Comparison of ENCODE assay signal across 8 cellular contexts in genomic region chr22:35629406-35630234, GRCh38. TPM values are rescaled to one million over a fixed set of nuclear protein-coding genes. Genes with fewer than 3 reads are reported as not detected.
DNase-seq lines count a peak whose midpoint lies in the region; ATAC-seq lines count a peak whose summit lies in the region.

No MANE protein-coding gene starts in this region.

- DNase-seq in AG08396 (ENCODE audit: low spot score) (peak; percentile 92), HS-27A (ENCODE audit: low read depth) (peak; percentile 95), posterior vena cava (ENCODE audit: low spot score) (peak; percentile 94), DMS153 (lab: John Stamatoyannopoulos, UW) (no peak)
- DNase-seq in activated CD4-positive, alpha-beta T cell treated with anti-CD3 and anti-CD28 coated beads, Interleukin-2, amount 50 U/mL, for 48 hours, result peak; percentile 67 to 74
- DNase-seq in effector CD4-positive, alpha-beta T cell, result no peak

- ATAC-seq in esophagus mucosa, result peak; percentile 48
- no peak for ATAC-seq in HG02588 (IDR thresholded peaks at IDR 0.05; ENCODE audit: unreplicated experiment)

- intact Hi-C loops in posterior vena cava (cut with DNase I), result loop anchor here in 1 of 2 donors (5.0 to 10.0 kb wide), 2 partner anchors 215 to 293 kb away; no protein-coding TSS in a partner anchor

RNA-seq across cellular contexts. Expression of gene MB, which starts 12.5 kb away (rescaled TPM):
- total RNA-seq in esophagus mucosa (7.7 TPM), posterior vena cava (1 to 10 TPM in 1 of 2 donors, not detected in 1; 2.3 TPM)

RNA-seq across cellular contexts. Expression of gene APOL6, which starts 18.6 kb away (rescaled TPM):
- total RNA-seq in esophagus mucosa (8.1 TPM), posterior vena cava (10 to 100 TPM; 12.6 to 14.6 TPM)

Comparison
In these comparisons a context has a peak if more than half of its experiments do, and no peak if none do; other contexts are left out.
1. DNase-seq: peak in AG08396 (single experiment), HS-27A (single experiment), activated CD4-positive, alpha-beta T cell treated with anti-CD3 and anti-CD28 coated beads, Interleukin-2, amount 50 U/mL, for 48 hours (2 of 2) and posterior vena cava (single experiment); none in DMS153 (single experiment) and effector CD4-positive, alpha-beta T cell (single experiment).